Comparison of ENCODE assay signal across 2 cellular contexts in the genomic region with DNA sequence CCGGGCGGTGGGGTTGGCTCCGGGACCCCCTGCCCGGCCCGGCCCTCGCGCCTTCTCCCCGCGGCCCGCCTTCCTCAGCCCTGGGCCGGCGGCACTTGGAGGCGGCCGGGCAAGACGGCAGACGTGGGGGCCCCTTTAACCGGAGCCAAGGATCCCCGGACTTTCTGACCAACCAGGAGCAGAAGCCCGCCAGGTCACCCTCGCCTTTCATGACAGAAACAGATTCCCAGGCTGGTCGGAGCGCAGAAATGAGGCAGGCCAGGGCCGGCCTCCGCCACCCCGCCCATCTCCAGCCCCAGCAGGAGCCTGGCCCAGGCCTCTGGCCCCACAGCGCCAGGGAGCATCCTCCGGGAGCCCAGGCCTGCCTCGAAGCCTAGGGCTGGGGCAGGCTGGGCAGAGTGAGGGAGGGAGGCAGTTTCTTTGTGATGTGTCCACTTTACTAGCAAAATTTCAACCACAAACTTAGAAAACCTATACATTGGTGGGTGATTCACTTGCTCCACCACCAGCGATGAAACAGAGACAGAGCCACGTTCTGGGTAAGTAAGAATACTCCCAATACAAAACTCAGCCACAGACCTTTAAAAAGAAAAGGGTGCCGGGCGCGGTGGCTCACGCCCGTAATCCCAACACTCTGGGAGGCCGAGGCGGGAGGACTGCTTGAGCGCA.
TF ChIP-seq lines count a peak whose summit lies in the region.

No MANE protein-coding gene starts in this region.

TF ChIP-seq in IMR-90, 13 proteins besides CTCF, POLR2A, EP300 and RAD21:
- TF ChIP-seq CHD1 (IDR thresholded peaks at IDR 0.05; ENCODE audit: low read depth, low read length) (no peak), FOS (IDR thresholded peaks at IDR 0.05; ENCODE audit: low read depth, low read length) (no peak), SMC3 (IDR thresholded peaks at IDR 0.05; ENCODE audit: low read depth, low read length) (no peak), RFX5 (IDR thresholded peaks at IDR 0.05; ENCODE audit: low read depth, low read length) (no peak), CEBPB (IDR thresholded peaks at IDR 0.05; ENCODE audit: low read depth, low read length) (no peak)
- TF ChIP-seq, protein P1, sequence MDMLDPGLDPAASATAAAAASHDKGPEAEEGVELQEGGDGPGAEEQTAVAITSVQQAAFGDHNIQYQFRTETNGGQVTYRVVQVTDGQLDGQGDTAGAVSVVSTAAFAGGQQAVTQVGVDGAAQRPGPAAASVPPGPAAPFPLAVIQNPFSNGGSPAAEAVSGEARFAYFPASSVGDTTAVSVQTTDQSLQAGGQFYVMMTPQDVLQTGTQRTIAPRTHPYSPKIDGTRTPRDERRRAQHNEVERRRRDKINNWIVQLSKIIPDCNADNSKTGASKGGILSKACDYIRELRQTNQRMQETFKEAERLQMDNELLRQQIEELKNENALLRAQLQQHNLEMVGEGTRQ (IDR thresholded peaks at IDR 0.05; ENCODE audit: low read depth, low read length): no peak

TF ChIP-seq in SK-N-SH, 30 proteins besides CTCF, POLR2A, EP300 and RAD21:
- no peak for TF ChIP-seq SMC3 (IDR thresholded peaks at IDR 0.05; ENCODE audit: low read depth, low read length)
- TF ChIP-seq POLR2AphosphoS5 (IDR thresholded peaks at IDR 0.05; ENCODE audit: low read depth, low read length): no peak
- TF ChIP-seq FOSL2 (IDR thresholded peaks at IDR 0.05; ENCODE audit: borderline replicate concordance, low read depth): no peak
- TF ChIP-seq MAX (IDR thresholded peaks at IDR 0.05; ENCODE audit: low read depth): no peak
- TF ChIP-seq YY1 (IDR thresholded peaks at IDR 0.05; ENCODE audit: low read depth): no peak
- no peak for TF ChIP-seq FOXM1 (IDR thresholded peaks at IDR 0.05; ENCODE audit: low read depth)
- TF ChIP-seq REST (IDR thresholded peaks at IDR 0.05; ENCODE audit: low read depth, low read length): no peak
- TF ChIP-seq, protein P1 (IDR thresholded peaks at IDR 0.05; ENCODE audit: borderline replicate concordance, low read depth, low read length): no peak
- TF ChIP-seq RCOR1 (IDR thresholded peaks at IDR 0.05; ENCODE audit: low read length): no peak
- no peak for TF ChIP-seq JUND (IDR thresholded peaks at IDR 0.05)
- TF ChIP-seq RXRA (IDR thresholded peaks at IDR 0.05; ENCODE audit: borderline replicate concordance, low read depth): no peak
- TF ChIP-seq NRF1 (IDR thresholded peaks at IDR 0.05; ENCODE audit: low read depth, low read length): no peak
- no peak for TF ChIP-seq ELF1 (IDR thresholded peaks at IDR 0.05)
- TF ChIP-seq TAF1 (IDR thresholded peaks at IDR 0.05; ENCODE audit: borderline replicate concordance, low read depth, low read length): no peak
- no peak for TF ChIP-seq GATA2 (CRISPR knock-in tag; IDR thresholded peaks at IDR 0.05)
- no peak for TF ChIP-seq NFIC (IDR thresholded peaks at IDR 0.05; ENCODE audit: borderline replicate concordance)
- TF ChIP-seq, protein P2, sequence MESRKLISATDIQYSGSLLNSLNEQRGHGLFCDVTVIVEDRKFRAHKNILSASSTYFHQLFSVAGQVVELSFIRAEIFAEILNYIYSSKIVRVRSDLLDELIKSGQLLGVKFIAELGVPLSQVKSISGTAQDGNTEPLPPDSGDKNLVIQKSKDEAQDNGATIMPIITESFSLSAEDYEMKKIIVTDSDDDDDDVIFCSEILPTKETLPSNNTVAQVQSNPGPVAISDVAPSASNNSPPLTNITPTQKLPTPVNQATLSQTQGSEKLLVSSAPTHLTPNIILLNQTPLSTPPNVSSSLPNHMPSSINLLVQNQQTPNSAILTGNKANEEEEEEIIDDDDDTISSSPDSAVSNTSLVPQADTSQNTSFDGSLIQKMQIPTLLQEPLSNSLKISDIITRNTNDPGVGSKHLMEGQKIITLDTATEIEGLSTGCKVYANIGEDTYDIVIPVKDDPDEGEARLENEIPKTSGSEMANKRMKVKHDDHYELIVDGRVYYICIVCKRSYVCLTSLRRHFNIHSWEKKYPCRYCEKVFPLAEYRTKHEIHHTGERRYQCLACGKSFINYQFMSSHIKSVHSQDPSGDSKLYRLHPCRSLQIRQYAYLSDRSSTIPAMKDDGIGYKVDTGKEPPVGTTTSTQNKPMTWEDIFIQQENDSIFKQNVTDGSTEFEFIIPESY (IDR thresholded peaks at IDR 0.05; ENCODE audit: borderline replicate concordance, low read depth): no peak
